Comparison of ENCODE assay signal across 1 cellular context in the genomic region with DNA sequence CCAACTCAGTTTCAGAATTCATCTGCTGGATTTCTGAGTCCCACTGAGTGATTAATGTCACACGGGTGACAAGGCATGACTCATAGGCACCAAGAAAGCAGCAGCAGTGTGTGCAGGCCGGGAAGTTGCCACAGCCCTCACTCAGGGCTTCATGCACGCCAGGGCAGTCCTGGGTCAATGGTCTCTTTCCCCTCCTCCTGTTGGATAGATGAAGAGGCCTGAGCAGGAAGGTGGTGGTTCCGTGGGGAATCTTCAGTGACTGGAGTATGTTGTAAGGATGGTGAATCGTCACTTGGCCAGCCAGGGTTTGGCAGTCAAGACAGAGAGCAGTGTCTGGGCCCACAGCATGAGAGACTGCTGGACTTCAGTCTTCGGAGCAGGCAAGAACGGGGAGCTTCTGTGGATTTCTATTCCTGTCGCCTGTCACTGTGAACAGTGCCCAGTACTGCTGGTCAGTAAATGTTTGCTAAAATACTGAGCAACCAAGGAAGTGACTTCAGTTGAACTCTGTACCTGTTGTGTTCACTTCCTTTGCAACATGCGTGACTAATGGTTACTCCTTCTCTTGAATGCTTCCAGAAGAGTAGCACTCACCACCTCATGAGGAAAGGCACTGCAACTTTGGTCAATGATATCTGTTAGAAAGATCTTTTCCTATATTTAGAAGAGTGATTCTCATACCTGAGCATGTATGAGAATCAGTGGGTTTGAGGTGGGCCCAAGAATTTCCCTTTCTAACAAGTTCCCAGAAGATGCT.
TF ChIP-seq lines count a peak whose summit lies in the region.

No MANE protein-coding gene starts in this region.

TF ChIP-seq in K562, 482 proteins besides CTCF, POLR2A, EP300 and RAD21 (continued from another document and continues in another):
- TF ChIP-seq, protein P1, sequence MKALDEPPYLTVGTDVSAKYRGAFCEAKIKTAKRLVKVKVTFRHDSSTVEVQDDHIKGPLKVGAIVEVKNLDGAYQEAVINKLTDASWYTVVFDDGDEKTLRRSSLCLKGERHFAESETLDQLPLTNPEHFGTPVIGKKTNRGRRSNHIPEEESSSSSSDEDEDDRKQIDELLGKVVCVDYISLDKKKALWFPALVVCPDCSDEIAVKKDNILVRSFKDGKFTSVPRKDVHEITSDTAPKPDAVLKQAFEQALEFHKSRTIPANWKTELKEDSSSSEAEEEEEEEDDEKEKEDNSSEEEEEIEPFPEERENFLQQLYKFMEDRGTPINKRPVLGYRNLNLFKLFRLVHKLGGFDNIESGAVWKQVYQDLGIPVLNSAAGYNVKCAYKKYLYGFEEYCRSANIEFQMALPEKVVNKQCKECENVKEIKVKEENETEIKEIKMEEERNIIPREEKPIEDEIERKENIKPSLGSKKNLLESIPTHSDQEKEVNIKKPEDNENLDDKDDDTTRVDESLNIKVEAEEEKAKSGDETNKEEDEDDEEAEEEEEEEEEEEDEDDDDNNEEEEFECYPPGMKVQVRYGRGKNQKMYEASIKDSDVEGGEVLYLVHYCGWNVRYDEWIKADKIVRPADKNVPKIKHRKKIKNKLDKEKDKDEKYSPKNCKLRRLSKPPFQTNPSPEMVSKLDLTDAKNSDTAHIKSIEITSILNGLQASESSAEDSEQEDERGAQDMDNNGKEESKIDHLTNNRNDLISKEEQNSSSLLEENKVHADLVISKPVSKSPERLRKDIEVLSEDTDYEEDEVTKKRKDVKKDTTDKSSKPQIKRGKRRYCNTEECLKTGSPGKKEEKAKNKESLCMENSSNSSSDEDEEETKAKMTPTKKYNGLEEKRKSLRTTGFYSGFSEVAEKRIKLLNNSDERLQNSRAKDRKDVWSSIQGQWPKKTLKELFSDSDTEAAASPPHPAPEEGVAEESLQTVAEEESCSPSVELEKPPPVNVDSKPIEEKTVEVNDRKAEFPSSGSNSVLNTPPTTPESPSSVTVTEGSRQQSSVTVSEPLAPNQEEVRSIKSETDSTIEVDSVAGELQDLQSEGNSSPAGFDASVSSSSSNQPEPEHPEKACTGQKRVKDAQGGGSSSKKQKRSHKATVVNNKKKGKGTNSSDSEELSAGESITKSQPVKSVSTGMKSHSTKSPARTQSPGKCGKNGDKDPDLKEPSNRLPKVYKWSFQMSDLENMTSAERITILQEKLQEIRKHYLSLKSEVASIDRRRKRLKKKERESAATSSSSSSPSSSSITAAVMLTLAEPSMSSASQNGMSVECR (CRISPR knock-in tag; IDR thresholded peaks at IDR 0.05): 0 out of 2 replicates have a peak, but pooled peaks have one; percentile 14
- TF ChIP-seq SMAD1 (IDR thresholded peaks at IDR 0.05; ENCODE audit: low read depth, low read length, partially characterized antibody): peak; percentile 84
- TF ChIP-seq TAF9B (IDR thresholded peaks at IDR 0.05; ENCODE audit: partially characterized antibody): peak; percentile 95
- TF ChIP-seq POLR2AphosphoS2 (IDR thresholded peaks at IDR 0.05; ENCODE audit: low read length): peak; percentile 43; the same call in 1 of the 2 replicates
- peak; percentile 62 for TF ChIP-seq SOX6 (IDR thresholded peaks at IDR 0.05)
- TF ChIP-seq HDAC3 (IDR thresholded peaks at IDR 0.05; ENCODE audit: borderline replicate concordance, partially characterized antibody): peak; percentile 68
- TF ChIP-seq, protein P2, sequence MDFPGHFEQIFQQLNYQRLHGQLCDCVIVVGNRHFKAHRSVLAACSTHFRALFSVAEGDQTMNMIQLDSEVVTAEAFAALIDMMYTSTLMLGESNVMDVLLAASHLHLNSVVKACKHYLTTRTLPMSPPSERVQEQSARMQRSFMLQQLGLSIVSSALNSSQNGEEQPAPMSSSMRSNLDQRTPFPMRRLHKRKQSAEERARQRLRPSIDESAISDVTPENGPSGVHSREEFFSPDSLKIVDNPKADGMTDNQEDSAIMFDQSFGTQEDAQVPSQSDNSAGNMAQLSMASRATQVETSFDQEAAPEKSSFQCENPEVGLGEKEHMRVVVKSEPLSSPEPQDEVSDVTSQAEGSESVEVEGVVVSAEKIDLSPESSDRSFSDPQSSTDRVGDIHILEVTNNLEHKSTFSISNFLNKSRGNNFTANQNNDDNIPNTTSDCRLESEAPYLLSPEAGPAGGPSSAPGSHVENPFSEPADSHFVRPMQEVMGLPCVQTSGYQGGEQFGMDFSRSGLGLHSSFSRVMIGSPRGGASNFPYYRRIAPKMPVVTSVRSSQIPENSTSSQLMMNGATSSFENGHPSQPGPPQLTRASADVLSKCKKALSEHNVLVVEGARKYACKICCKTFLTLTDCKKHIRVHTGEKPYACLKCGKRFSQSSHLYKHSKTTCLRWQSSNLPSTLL (IDR thresholded peaks at IDR 0.05): no peak
- TF ChIP-seq DMBX1 (CRISPR knock-in tag; IDR thresholded peaks at IDR 0.05; ENCODE audit: borderline replicate concordance): peak; percentile 92; the same call in 1 of the 2 replicates
- TF ChIP-seq POLR2G (IDR thresholded peaks at IDR 0.05; ENCODE audit: low read depth, low read length): peak; percentile 75
- TF ChIP-seq ZNF282 (CRISPR knock-in tag; IDR thresholded peaks at IDR 0.05): no peak
- TF ChIP-seq, protein P3, sequence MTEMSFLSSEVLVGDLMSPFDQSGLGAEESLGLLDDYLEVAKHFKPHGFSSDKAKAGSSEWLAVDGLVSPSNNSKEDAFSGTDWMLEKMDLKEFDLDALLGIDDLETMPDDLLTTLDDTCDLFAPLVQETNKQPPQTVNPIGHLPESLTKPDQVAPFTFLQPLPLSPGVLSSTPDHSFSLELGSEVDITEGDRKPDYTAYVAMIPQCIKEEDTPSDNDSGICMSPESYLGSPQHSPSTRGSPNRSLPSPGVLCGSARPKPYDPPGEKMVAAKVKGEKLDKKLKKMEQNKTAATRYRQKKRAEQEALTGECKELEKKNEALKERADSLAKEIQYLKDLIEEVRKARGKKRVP (CRISPR knock-in tag; IDR thresholded peaks at IDR 0.05): no peak
- 0 out of 2 replicates have a peak, but pooled peaks have one; percentile 10 for TF ChIP-seq EHMT2 (IDR thresholded peaks at IDR 0.05)
- no peak for TF ChIP-seq SRSF7 (optimal IDR thresholded peaks at IDR 0.05; ENCODE audit: low read depth, low read length)
- TF ChIP-seq SMAD4 (CRISPR knock-in tag; conservative IDR thresholded peaks at IDR 0.05): peak; percentile 77; the same call in 1 of the 2 replicates
- TF ChIP-seq ZFP36 (IDR thresholded peaks at IDR 0.05; ENCODE audit: low read depth, low read length, partially characterized antibody): peak; percentile 13
- no peak for TF ChIP-seq TFAM (CRISPR knock-in tag; conservative IDR thresholded peaks at IDR 0.05)
- TF ChIP-seq LCOR (CRISPR knock-in tag; IDR thresholded peaks at IDR 0.05): peak; percentile 62; the same call in 1 of the 2 replicates
- TF ChIP-seq HDAC1 (IDR thresholded peaks at IDR 0.05): peak in 1 of 2 experiments; percentile 65; a peak in 2 of 4 replicates
- TF ChIP-seq HDAC2 (IDR thresholded peaks at IDR 0.05): peak; percentile 83
- TF ChIP-seq, protein P4, sequence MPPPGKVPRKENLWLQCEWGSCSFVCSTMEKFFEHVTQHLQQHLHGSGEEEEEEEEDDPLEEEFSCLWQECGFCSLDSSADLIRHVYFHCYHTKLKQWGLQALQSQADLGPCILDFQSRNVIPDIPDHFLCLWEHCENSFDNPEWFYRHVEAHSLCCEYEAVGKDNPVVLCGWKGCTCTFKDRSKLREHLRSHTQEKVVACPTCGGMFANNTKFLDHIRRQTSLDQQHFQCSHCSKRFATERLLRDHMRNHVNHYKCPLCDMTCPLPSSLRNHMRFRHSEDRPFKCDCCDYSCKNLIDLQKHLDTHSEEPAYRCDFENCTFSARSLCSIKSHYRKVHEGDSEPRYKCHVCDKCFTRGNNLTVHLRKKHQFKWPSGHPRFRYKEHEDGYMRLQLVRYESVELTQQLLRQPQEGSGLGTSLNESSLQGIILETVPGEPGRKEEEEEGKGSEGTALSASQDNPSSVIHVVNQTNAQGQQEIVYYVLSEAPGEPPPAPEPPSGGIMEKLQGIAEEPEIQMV (tag; conservative IDR thresholded peaks at IDR 0.05; ENCODE audit: low read depth): 0 out of 2 replicates have a peak, but pooled peaks have one; percentile 17
- no peak for TF ChIP-seq PRMT5 (CRISPR knock-in tag; IDR thresholded peaks at IDR 0.05)
- TF ChIP-seq ZNF23 (CRISPR knock-in tag; IDR thresholded peaks at IDR 0.05): no peak
- TF ChIP-seq BACH1 (tag; IDR thresholded peaks at IDR 0.05): peak; percentile 17; the same call in 1 of the 2 replicates
- no peak for TF ChIP-seq SMC3 (conservative IDR thresholded peaks at IDR 0.05; ENCODE audit: insufficient read depth, low read depth, low read length)
- TF ChIP-seq LEF1 (IDR thresholded peaks at IDR 0.05): peak; percentile 91
- TF ChIP-seq ARNT (IDR thresholded peaks at IDR 0.05): no peak
- 0 out of 2 replicates have a peak, but pooled peaks have one; percentile 25 for TF ChIP-seq NCOA6 (IDR thresholded peaks at IDR 0.05)
- no peak for TF ChIP-seq ZEB2 (IDR thresholded peaks at IDR 0.05)
- peak; percentile 60; the same call in 1 of the 2 replicates for TF ChIP-seq TAL1 (IDR thresholded peaks at IDR 0.05)
- TF ChIP-seq, protein P5, sequence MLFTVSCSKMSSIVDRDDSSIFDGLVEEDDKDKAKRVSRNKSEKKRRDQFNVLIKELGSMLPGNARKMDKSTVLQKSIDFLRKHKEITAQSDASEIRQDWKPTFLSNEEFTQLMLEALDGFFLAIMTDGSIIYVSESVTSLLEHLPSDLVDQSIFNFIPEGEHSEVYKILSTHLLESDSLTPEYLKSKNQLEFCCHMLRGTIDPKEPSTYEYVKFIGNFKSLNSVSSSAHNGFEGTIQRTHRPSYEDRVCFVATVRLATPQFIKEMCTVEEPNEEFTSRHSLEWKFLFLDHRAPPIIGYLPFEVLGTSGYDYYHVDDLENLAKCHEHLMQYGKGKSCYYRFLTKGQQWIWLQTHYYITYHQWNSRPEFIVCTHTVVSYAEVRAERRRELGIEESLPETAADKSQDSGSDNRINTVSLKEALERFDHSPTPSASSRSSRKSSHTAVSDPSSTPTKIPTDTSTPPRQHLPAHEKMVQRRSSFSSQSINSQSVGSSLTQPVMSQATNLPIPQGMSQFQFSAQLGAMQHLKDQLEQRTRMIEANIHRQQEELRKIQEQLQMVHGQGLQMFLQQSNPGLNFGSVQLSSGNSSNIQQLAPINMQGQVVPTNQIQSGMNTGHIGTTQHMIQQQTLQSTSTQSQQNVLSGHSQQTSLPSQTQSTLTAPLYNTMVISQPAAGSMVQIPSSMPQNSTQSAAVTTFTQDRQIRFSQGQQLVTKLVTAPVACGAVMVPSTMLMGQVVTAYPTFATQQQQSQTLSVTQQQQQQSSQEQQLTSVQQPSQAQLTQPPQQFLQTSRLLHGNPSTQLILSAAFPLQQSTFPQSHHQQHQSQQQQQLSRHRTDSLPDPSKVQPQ (CRISPR knock-in tag; IDR thresholded peaks at IDR 0.05; ENCODE audit: borderline replicate concordance): no peak
- no peak for TF ChIP-seq STAT5B (CRISPR knock-in tag; IDR thresholded peaks at IDR 0.05)
- no peak for TF ChIP-seq PHTF2 (CRISPR knock-in tag; IDR thresholded peaks at IDR 0.05)
- TF ChIP-seq ZNF589 (CRISPR knock-in tag; IDR thresholded peaks at IDR 0.05; ENCODE audit: low read depth): peak; percentile 87; the same call in 1 of the 2 replicates
- no peak for TF ChIP-seq ZZZ3 (IDR thresholded peaks at IDR 0.05)
- TF ChIP-seq MAZ (CRISPR knock-in tag; conservative IDR thresholded peaks at IDR 0.05 in 1 of 2, IDR thresholded peaks at IDR 0.05 in 1 of 2): peak in 1 of 2 experiments; percentile 34; a peak in 1 of 4 replicates
- peak; percentile 71 for TF ChIP-seq MEF2A (IDR thresholded peaks at IDR 0.05; ENCODE audit: control insufficient read depth, low read depth, low read length)
- peak; percentile 74; the same call in 1 of the 2 replicates for TF ChIP-seq MTA1 (IDR thresholded peaks at IDR 0.05; ENCODE audit: borderline replicate concordance)
- peak; percentile 85 for TF ChIP-seq ZNF316 (IDR thresholded peaks at IDR 0.05)
- TF ChIP-seq RCOR1 (IDR thresholded peaks at IDR 0.05; ENCODE audit: borderline replicate concordance in 1 of 2, low read depth in 2 of 2, low read length in 2 of 2): peak in 1 of 2 experiments; percentile 89; a peak in 2 of 4 replicates
- TF ChIP-seq, protein P6, sequence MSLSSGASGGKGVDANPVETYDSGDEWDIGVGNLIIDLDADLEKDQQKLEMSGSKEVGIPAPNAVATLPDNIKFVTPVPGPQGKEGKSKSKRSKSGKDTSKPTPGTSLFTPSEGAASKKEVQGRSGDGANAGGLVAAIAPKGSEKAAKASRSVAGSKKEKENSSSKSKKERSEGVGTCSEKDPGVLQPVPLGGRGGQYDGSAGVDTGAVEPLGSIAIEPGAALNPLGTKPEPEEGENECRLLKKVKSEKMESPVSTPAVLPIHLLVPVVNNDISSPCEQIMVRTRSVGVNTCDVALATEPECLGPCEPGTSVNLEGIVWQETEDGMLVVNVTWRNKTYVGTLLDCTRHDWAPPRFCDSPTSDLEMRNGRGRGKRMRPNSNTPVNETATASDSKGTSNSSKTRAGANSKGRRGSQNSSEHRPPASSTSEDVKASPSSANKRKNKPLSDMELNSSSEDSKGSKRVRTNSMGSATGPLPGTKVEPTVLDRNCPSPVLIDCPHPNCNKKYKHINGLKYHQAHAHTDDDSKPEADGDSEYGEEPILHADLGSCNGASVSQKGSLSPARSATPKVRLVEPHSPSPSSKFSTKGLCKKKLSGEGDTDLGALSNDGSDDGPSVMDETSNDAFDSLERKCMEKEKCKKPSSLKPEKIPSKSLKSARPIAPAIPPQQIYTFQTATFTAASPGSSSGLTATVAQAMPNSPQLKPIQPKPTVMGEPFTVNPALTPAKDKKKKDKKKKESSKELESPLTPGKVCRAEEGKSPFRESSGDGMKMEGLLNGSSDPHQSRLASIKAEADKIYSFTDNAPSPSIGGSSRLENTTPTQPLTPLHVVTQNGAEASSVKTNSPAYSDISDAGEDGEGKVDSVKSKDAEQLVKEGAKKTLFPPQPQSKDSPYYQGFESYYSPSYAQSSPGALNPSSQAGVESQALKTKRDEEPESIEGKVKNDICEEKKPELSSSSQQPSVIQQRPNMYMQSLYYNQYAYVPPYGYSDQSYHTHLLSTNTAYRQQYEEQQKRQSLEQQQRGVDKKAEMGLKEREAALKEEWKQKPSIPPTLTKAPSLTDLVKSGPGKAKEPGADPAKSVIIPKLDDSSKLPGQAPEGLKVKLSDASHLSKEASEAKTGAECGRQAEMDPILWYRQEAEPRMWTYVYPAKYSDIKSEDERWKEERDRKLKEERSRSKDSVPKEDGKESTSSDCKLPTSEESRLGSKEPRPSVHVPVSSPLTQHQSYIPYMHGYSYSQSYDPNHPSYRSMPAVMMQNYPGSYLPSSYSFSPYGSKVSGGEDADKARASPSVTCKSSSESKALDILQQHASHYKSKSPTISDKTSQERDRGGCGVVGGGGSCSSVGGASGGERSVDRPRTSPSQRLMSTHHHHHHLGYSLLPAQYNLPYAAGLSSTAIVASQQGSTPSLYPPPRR (CRISPR knock-in tag; IDR thresholded peaks at IDR 0.05; ENCODE audit: borderline replicate concordance): no peak
- TF ChIP-seq RFX5 (IDR thresholded peaks at IDR 0.05; ENCODE audit: low read depth, low read length): no peak
- TF ChIP-seq GATAD2A (IDR thresholded peaks at IDR 0.05): 0 out of 2 replicates have a peak, but pooled peaks have one; percentile 2
- peak; percentile 92 for TF ChIP-seq TAF1 (IDR thresholded peaks at IDR 0.05; ENCODE audit: control insufficient read depth, extremely low read depth, insufficient read depth, low read length, severe bottlenecking)
- peak; percentile 83 for TF ChIP-seq SMARCC2 (IDR thresholded peaks at IDR 0.05; ENCODE audit: low read depth)
- TF ChIP-seq GABPB2 (CRISPR knock-in tag; conservative IDR thresholded peaks at IDR 0.05): no peak
- no peak; the same call in none of the 2 replicates for TF ChIP-seq MTA3 (IDR thresholded peaks at IDR 0.05; ENCODE audit: borderline replicate concordance)
- TF ChIP-seq POLR2B (IDR thresholded peaks at IDR 0.05; ENCODE audit: low read depth, partially characterized antibody): peak; percentile 94
- TF ChIP-seq ATF1 (CRISPR knock-in tag; IDR thresholded peaks at IDR 0.05): no peak
- peak; percentile 74 for TF ChIP-seq ATF1 (tag; IDR thresholded peaks at IDR 0.05)
- TF ChIP-seq TBP (optimal IDR thresholded peaks at IDR 0.05; ENCODE audit: low read depth, low read length): peak; percentile 92
